In genomic region chr10:37960738-37961137, GRCh38 we compare ENCODE assay signal across 20 cellular contexts. TPM values are rescaled to one million over a fixed set of nuclear protein-coding genes. Genes with fewer than 3 reads are reported as not detected.
A peak's percentile ranks its signal among the peaks of the same experiment; 100 is the strongest.
DNase-seq lines count a peak whose midpoint lies in the region; ATAC-seq, FAIRE-seq and TF ChIP-seq lines count a peak whose summit lies in the region.
"Had no signal": no experiment of that assay in that cellular context is flagged by ENCODE, and none has a peak within 500 bp of the region (broad histone marks: within the 10 kb centered on the region; RNA-seq: fewer than 3 reads in every experiment).

No MANE protein-coding gene starts in this region.

- H3K14ac ChIP-seq in mesenchymal stem cell (ENCODE audit: low read length in 2 of 2): no peak overlapping the region

- no peak overlapping the region for H3K23ac ChIP-seq in mesenchymal stem cell (ENCODE audit: low read length in 2 of 2)

- H3K27me3 ChIP-seq in astrocyte (ENCODE audit: insufficient read depth, low read length) (no peaks in the 10 kb centered on the region), mesenchymal stem cell (ENCODE audit: control insufficient read depth in 1 of 2, insufficient read depth in 1 of 2, low read length in 2 of 2) (no peaks in the 10 kb centered on the region)
- H3K27me3 ChIP-seq: BE2C had no signal

- FAIRE-seq in astrocyte (lab: Jason Lieb, UNC): no peak
- FAIRE-seq: A204.1, D721Med, G401.6, GM12891, GM19239 had no signal

- CTCF ChIA-PET in T-cell (lab: Charles Lee): no interaction called here

- ATAC-seq in T-cell (replicated peaks in 1 of 4) (no peak), HG02642 (IDR thresholded peaks at IDR 0.05; ENCODE audit: poor library complexity, unreplicated experiment) (no peak)

- POLR2A ChIA-PET in T-cell (lab: Charles Lee): no interaction called here

- H3K9ac ChIP-seq in astrocyte (ENCODE audit: low read length) (no peak overlapping the region), mesenchymal stem cell (ENCODE audit: low read length) (no peak overlapping the region)
- H3K9ac ChIP-seq: GM23248 had no signal

- peak; percentile 35 for DNase-seq in astrocyte (ENCODE audit: low read depth)
- DNase-seq in fibroblast of pulmonary artery (ENCODE audit: low read depth): peak; percentile 27
- peak; percentile 9 for DNase-seq in mesenchymal stem cell
- DNase-seq in T-cell: no peak
- no peak for DNase-seq in activated CD4-positive, alpha-beta T cell treated with anti-CD3 and anti-CD28 coated beads for 1 hour
- DNase-seq: ACHN; BE2C; C1 segment of cervical spinal cord; CD4-positive, CD25-positive, alpha-beta regulatory T cell; CD8-positive, alpha-beta memory T cell; COR-L47; GM23248 had no signal

- no peak overlapping the region for H2BK15ac ChIP-seq in mesenchymal stem cell (ENCODE audit: low read depth, poor library complexity, severe bottlenecking)

- H3K4me1 Mint-ChIP-seq in astrocyte (ENCODE audit: low read depth, unreplicated experiment) (no peaks in the 10 kb centered on the region), T-cell (no peaks in the 10 kb centered on the region)
- H3K4me1 Mint-ChIP-seq: CD8-positive, alpha-beta memory T cell had no signal

- no peak overlapping the region for H4K91ac ChIP-seq in mesenchymal stem cell (ENCODE audit: low read length)

- H3K36me3 Mint-ChIP-seq in astrocyte (ENCODE audit: low read depth, unreplicated experiment): peaks cover 25% of the 10 kb centered on the region
- H3K36me3 Mint-ChIP-seq in T-cell: peaks cover 71% of the 10 kb centered on the region

- H3K9me3 ChIP-seq in astrocyte (ENCODE audit: insufficient read depth, low read depth, low read length): peaks cover 7% of the 10 kb centered on the region
- H3K9me3 ChIP-seq in mesenchymal stem cell (ENCODE audit: control insufficient read depth, low read length): peaks cover 23% of the 10 kb centered on the region
- H3K9me3 ChIP-seq: BE2C, HAP-1 had no signal

- no peak overlapping the region for H3K27ac ChIP-seq in astrocyte (ENCODE audit: low read depth, low read length)
- H3K27ac ChIP-seq in mesenchymal stem cell (ENCODE audit: low read length, poor library complexity, severe bottlenecking): no peak overlapping the region
- H3K27ac ChIP-seq: GM23248, HL-60 had no signal

- H3K4ac ChIP-seq in mesenchymal stem cell (ENCODE audit: low read depth in 1 of 2, low read length in 2 of 2): no peak overlapping the region

- peaks cover 1% of the 10 kb centered on the region for H3K79me1 ChIP-seq in mesenchymal stem cell (replicated peaks; ENCODE audit: low read length, poor library complexity, severe bottlenecking)

- H4K8ac ChIP-seq in mesenchymal stem cell (ENCODE audit: low read length): no peak overlapping the region

- no peak overlapping the region for H2AK5ac ChIP-seq in mesenchymal stem cell (ENCODE audit: low read length, severe bottlenecking)

- no peaks in the 10 kb centered on the region for H3K4me1 ChIP-seq in astrocyte (ENCODE audit: insufficient read depth, low read length)
- H3K4me1 ChIP-seq in mesenchymal stem cell (ENCODE audit: control insufficient read depth, insufficient read depth, low read depth, low read length): no peaks in the 10 kb centered on the region
- H3K4me1 ChIP-seq: BE2C, HAP-1 had no signal

- no peaks in the 10 kb centered on the region for H3K79me2 ChIP-seq in astrocyte (ENCODE audit: insufficient read depth, low read length)

- no peak overlapping the region for H3K18ac ChIP-seq in mesenchymal stem cell (ENCODE audit: low read depth in 1 of 2, low read length in 2 of 2)

- H2BK12ac ChIP-seq in mesenchymal stem cell (ENCODE audit: low read length in 2 of 2): no peak overlapping the region

- H3K4me3 ChIP-seq in astrocyte (ENCODE audit: insufficient read depth, low read depth, low read length): no peak overlapping the region
- H3K4me3 ChIP-seq in fibroblast of pulmonary artery (replicated peaks; ENCODE audit: low read depth, low read length): no peak overlapping the region
- H3K4me3 ChIP-seq in mesenchymal stem cell (ENCODE audit: insufficient read depth in 1 of 2, low read depth in 1 of 2, low read length in 2 of 2): no peak overlapping the region
- H3K4me3 ChIP-seq: GM23248, HAP-1 had no signal

- no peak overlapping the region for H3K4me2 ChIP-seq in astrocyte (ENCODE audit: low read length)
- no peak overlapping the region for H3K4me2 ChIP-seq in mesenchymal stem cell (ENCODE audit: low read length, poor library complexity, severe bottlenecking)

- no peak overlapping the region for H2BK5ac ChIP-seq in mesenchymal stem cell (ENCODE audit: low read depth, low read length, poor library complexity, severe bottlenecking)

- no peak overlapping the region for H3K4me3 Mint-ChIP-seq in astrocyte (ENCODE audit: unreplicated experiment)
- H3K4me3 Mint-ChIP-seq in T-cell: no peak overlapping the region
- H3K4me3 Mint-ChIP-seq: CD4-positive, CD25-positive, alpha-beta regulatory T cell; CD8-positive, alpha-beta memory T cell had no signal

- H3K9me3 Mint-ChIP-seq in astrocyte (ENCODE audit: unreplicated experiment) (peaks cover 22% of the 10 kb centered on the region), T-cell (peaks cover 3 to 10% (median 9%) of the 10 kb centered on the region in 3 donors)

- TF ChIP-seq CTCF in astrocyte (IDR thresholded peaks at IDR 0.05; ENCODE audit: insufficient read depth, low read depth, low read length) (no peak), fibroblast of pulmonary artery (IDR thresholded peaks at IDR 0.05; ENCODE audit: low read length, missing control alignments) (no peak)

- H4K20me1 ChIP-seq in astrocyte (ENCODE audit: insufficient read depth, low read length): no peaks in the 10 kb centered on the region

- H2BK120ac ChIP-seq in mesenchymal stem cell (ENCODE audit: low read depth, low read length): no peak overlapping the region

- H3K27ac Mint-ChIP-seq in astrocyte (ENCODE audit: unreplicated experiment): no peak overlapping the region
- no peak overlapping the region for H3K27ac Mint-ChIP-seq in T-cell
- H3K27ac Mint-ChIP-seq: CD4-positive, CD25-positive, alpha-beta regulatory T cell had no signal

- H3K27me3 Mint-ChIP-seq in astrocyte (ENCODE audit: low read depth, unreplicated experiment) (no peaks in the 10 kb centered on the region), T-cell (no peaks in the 10 kb centered on the region)
- H3K27me3 Mint-ChIP-seq: CD4-positive, CD25-positive, alpha-beta regulatory T cell; CD8-positive, alpha-beta memory T cell had no signal

- H3K36me3 ChIP-seq in astrocyte (ENCODE audit: insufficient read depth, low read length) (no peaks in the 10 kb centered on the region), mesenchymal stem cell (ENCODE audit: control insufficient read depth in 1 of 2, insufficient read depth in 2 of 2, low read depth in 1 of 2, low read length in 2 of 2) (peaks cover 12 to 54% of the 10 kb centered on the region in 2 experiments)
- H3K36me3 ChIP-seq: BE2C, HAP-1 had no signal

- H2AFZ ChIP-seq in astrocyte (ENCODE audit: low read depth, low read length) (no peak overlapping the region), mesenchymal stem cell (ENCODE audit: low read depth, low read length) (no peak overlapping the region)
- H2AFZ ChIP-seq: GM23248 had no signal

RNA-seq across cellular contexts. Expression of gene ZNF25, which starts 15.7 kb away (rescaled TPM):
- 4.8 and 5.3 TPM in 2 replicates for total RNA-seq in astrocyte
- 5.1 TPM for polyA plus RNA-seq in mesenchymal stem cell (2013, experiment 1 of 2)
- 5.0 TPM for polyA plus RNA-seq in mesenchymal stem cell (2013, experiment 2 of 2)
- 1 to 10 TPM; 8.0 to 9.3 (median 8.3) TPM for total RNA-seq in T-cell

RNA-seq across cellular contexts. Expression of gene ZNF33A, which starts 49.7 kb away (rescaled TPM):
- total RNA-seq in astrocyte (8.4 and 11.6 TPM in 2 replicates), T-cell (10 to 100 TPM; 39.5 to 59.6 (median 55.0) TPM)
- 7.2 TPM for polyA plus RNA-seq in mesenchymal stem cell (2013, experiment 1 of 2)
- 6.9 TPM for polyA plus RNA-seq in mesenchymal stem cell (2013, experiment 2 of 2)

Comparison
In these comparisons a context has a peak if more than half of its experiments do, and no peak if none do; other contexts are left out.
1. DNase-seq: peak in astrocyte (single experiment), fibroblast of pulmonary artery (single experiment) and mesenchymal stem cell (single experiment); none in T-cell (0 of 34) and activated CD4-positive, alpha-beta T cell treated with anti-CD3 and anti-CD28 coated beads for 1 hour (single experiment).